Comparison of ENCODE assay signal across 1 cellular context in genomic region chr16:48435319-48435682, GRCh38.
TF ChIP-seq lines count a peak whose summit lies in the region.

No MANE protein-coding gene starts in this region.

TF ChIP-seq in IMR-90, 13 proteins besides CTCF, POLR2A, EP300 and RAD21 (continued from another document):
- TF ChIP-seq ELK1 (IDR thresholded peaks at IDR 0.05; ENCODE audit: borderline replicate concordance, low read depth, low read length) (no peak), BHLHE40 (IDR thresholded peaks at IDR 0.05; ENCODE audit: low read depth, low read length) (no peak), NFE2L2 (IDR thresholded peaks at IDR 0.05; ENCODE audit: low read depth, low read length) (no peak), FOS (IDR thresholded peaks at IDR 0.05; ENCODE audit: low read depth, low read length) (no peak), MAZ (IDR thresholded peaks at IDR 0.05; ENCODE audit: borderline replicate concordance, low read depth, low read length) (no peak), USF2 (IDR thresholded peaks at IDR 0.05; ENCODE audit: low read depth, low read length) (no peak), MAFK (IDR thresholded peaks at IDR 0.05; ENCODE audit: low read depth, low read length) (no peak), SMC3 (IDR thresholded peaks at IDR 0.05; ENCODE audit: low read depth, low read length) (no peak)
